Comparison of ENCODE assay signal across 26 cellular contexts in the genomic region with DNA sequence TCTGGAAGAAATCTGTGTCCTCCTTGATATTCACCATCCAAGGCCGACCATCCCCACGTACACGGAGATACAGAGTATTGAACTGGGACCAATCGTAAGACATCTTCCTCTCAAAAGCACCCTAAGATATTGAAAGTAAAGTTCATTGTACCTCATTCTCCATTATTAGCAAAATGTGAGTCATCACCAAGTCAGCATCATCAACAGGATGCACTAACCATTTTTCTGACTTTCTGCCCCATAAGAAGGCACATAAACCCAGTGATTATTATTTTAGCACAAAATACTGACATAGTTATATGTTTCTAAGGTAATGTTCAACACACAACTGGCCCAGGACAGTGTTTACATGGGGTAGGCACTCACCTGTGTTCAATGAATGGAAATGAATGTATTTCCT. TPM values are rescaled to one million over a fixed set of nuclear protein-coding genes. Genes with fewer than 3 reads are reported as not detected.
DNase-seq lines count a peak whose midpoint lies in the region; ATAC-seq and TF ChIP-seq lines count a peak whose summit lies in the region.
"Had no signal": no experiment of that assay in that cellular context is flagged by ENCODE, and none has a peak within 500 bp of the region (broad histone marks: within the 10 kb centered on the region; RNA-seq: fewer than 3 reads in every experiment).

No MANE protein-coding gene starts in this region.

- peaks cover 19% of the 10 kb centered on the region for H3K4me1 Mint-ChIP-seq in activated naive CD4-positive, alpha-beta T cell treated with anti-CD3 and anti-CD28 coated beads, Interleukin-2, amount 10 ng/mL, durations not matched to agents 7 days and 5 days
- H3K4me1 Mint-ChIP-seq in activated T-helper 17 cell treated with anti-CD3 and anti-CD28 coated beads, Interleukin-2, amount 50 U/mL, for 72 hours, result peaks cover 18% of the 10 kb centered on the region
- H3K4me1 Mint-ChIP-seq in memory B cell (peaks cover 16% of the 10 kb centered on the region), osteocyte (ENCODE audit: unreplicated experiment) (no peaks in the 10 kb centered on the region)

- dilution Hi-C loops in IMR-90 (cut with HindIII; ENCODE audit: low sequenced_read_pairs, unreplicated experiment), result no loop called here

- CTCF ChIA-PET in activated naive CD4-positive, alpha-beta T cell treated with anti-CD3 and anti-CD28 coated beads, Interleukin-2, amount 10 ng/mL, durations not matched to agents 7 days and 5 days (lab: Charles Lee), result no interaction called here
- CTCF ChIA-PET in IMR-90 (lab: Yijun Ruan, JAX), result no interaction called here

- DNase-seq in activated naive CD4-positive, alpha-beta T cell treated with anti-CD3 and anti-CD28 coated beads, Interleukin-2, amount 10 ng/mL, durations not matched to agents 7 days and 5 days, result no peak
- DNase-seq in activated naive CD4-positive, alpha-beta T cell treated with Interleukin-2 at 50 U/mL for 16 hours, result no peak
- DNase-seq in IMR-90 (peak; percentile 20), memory B cell (ENCODE audit: low spot score in 2 of 2) (no peak), osteocyte (ENCODE audit: extremely low spot score, unreplicated experiment) (no peak), amniotic stem cell (lab: John Stamatoyannopoulos, UW) (no peak)
- no peak for DNase-seq in stimulated activated CD4-positive, alpha-beta T cell treated with anti-CD3 and anti-CD28 coated beads, Interleukin-15, amount 100 ng/mL, for 24 hours
- DNase-seq: activated CD4-positive, alpha-beta T cell treated with anti-CD3 and anti-CD28 coated beads, Interleukin-2, amount 10 ng/mL, durations not matched to agents 7 days and 5 days; activated CD8-positive, alpha-beta memory T cell treated with anti-CD3 and anti-CD28 coated beads, Interleukin-2, amount 50 U/mL, for 4 hours; activated gamma-delta T cell treated with Interleukin-2 at 50 U/mL for 16 hours; C1 segment of cervical spinal cord; effector CD4-positive, alpha-beta T cell; hippocampal formation; mucosa of descending colon; natural killer cell; NCI-H146; NCI-H2107; NCI-H345; NCI-H748 treated with DMSO at 0.1 percent for 48 hours; Peyer's patch; SHP77 treated with DMSO at 0.1 percent for 48 hours; stimulated activated naive B cell treated with anti-CD40 and anti-IgM and Interleukin-4, amounts not matched to agents 10 μg/mL and 1 μg/mL and 100 μg/mL, for 72 hours; upper lobe of right lung had no signal

- peaks cover 8% of the 10 kb centered on the region in 2 experiments; a peak in 3 of 4 replicates for H3K79me1 ChIP-seq in IMR-90 (ENCODE audit: low read depth in 1 of 2, low read length in 2 of 2)

- ATAC-seq in IMR-90 (ENCODE audit: low read depth) (no peak), memory B cell (ENCODE audit: low read depth) (no peak)
- peak; percentile 50 for ATAC-seq in activated T-helper 17 cell treated with anti-CD3 and anti-CD28 coated beads, Interleukin-2, amount 50 U/mL, for 72 hours (replicated peaks)
- ATAC-seq: mucosa of descending colon; natural killer cell; stimulated activated naive B cell treated with anti-CD40 and anti-IgM and Interleukin-4, amounts not matched to agents 10 μg/mL and 1 μg/mL and 100 μg/mL, for 72 hours; upper lobe of right lung had no signal

- no peak overlapping the region for H3K4me2 ChIP-seq in IMR-90 (ENCODE audit: low read depth, low read length)

- no peak overlapping the region for H4K91ac ChIP-seq in IMR-90 (ENCODE audit: insufficient read depth, low read depth, low read length)

- no peaks in the 10 kb centered on the region for H4K20me1 ChIP-seq in IMR-90 (ENCODE audit: insufficient read depth, low read length)

- H3K27me3 Mint-ChIP-seq in activated naive CD4-positive, alpha-beta T cell treated with anti-CD3 and anti-CD28 coated beads, Interleukin-2, amount 10 ng/mL, durations not matched to agents 7 days and 5 days, result no peaks in the 10 kb centered on the region
- no peaks in the 10 kb centered on the region for H3K27me3 Mint-ChIP-seq in activated T-helper 17 cell treated with anti-CD3 and anti-CD28 coated beads, Interleukin-2, amount 50 U/mL, for 72 hours
- H3K27me3 Mint-ChIP-seq in memory B cell (no peaks in the 10 kb centered on the region), osteocyte (ENCODE audit: unreplicated experiment) (no peaks in the 10 kb centered on the region)
- H3K27me3 Mint-ChIP-seq: activated CD4-positive, alpha-beta T cell treated with anti-CD3 and anti-CD28 coated beads, Interleukin-2, amount 10 ng/mL, durations not matched to agents 7 days and 5 days; IgD-negative memory B cell; stimulated activated naive B cell treated with anti-CD40 and anti-IgM and Interleukin-4, amounts not matched to agents 10 μg/mL and 1 μg/mL and 100 μg/mL, for 72 hours had no signal

- H2AK5ac ChIP-seq in IMR-90 (ENCODE audit: low read depth, low read length), result no peak overlapping the region

- BruUV-seq in IMR-90 (replicated peaks; lab: Mats Ljungman, UMichigan), result no TSS peak

- H4K8ac ChIP-seq in IMR-90 (ENCODE audit: low read depth in 2 of 2, low read length in 2 of 2), result no peak overlapping the region

- H2AFZ ChIP-seq in IMR-90 (replicated peaks; ENCODE audit: low read length, poor library complexity), result no peak overlapping the region

- TF ChIP-seq CTCF in IMR-90 (conservative IDR thresholded peaks at IDR 0.05; ENCODE audit: low read depth, low read length) (no peak), osteocyte (IDR thresholded peaks at IDR 0.05) (no peak)

- no peak overlapping the region for H2BK5ac ChIP-seq in IMR-90 (ENCODE audit: low read depth, low read length, poor library complexity, severe bottlenecking)

- no peaks in the 10 kb centered on the region for H3K9me3 ChIP-seq in IMR-90 (ENCODE audit: control insufficient read depth, insufficient read depth, low read length)
- H3K9me3 ChIP-seq: mucosa of descending colon, Peyer's patch, upper lobe of right lung had no signal

- no peak overlapping the region for H4K5ac ChIP-seq in IMR-90 (ENCODE audit: low read depth, low read length)

- no peak overlapping the region for H2BK20ac ChIP-seq in IMR-90 (ENCODE audit: low read depth, low read length)

- no peak overlapping the region for H2AK9ac ChIP-seq in IMR-90 (replicated peaks; ENCODE audit: low read depth, low read length, poor library complexity)

- no peak overlapping the region for H3K18ac ChIP-seq in IMR-90 (ENCODE audit: low read depth, low read length)

- POLR2A ChIA-PET in IMR-90 (lab: Charles Lee; ENCODE audit: unreplicated experiment), result no interaction called here

- 95% methylated on average over 4 of the region's 4 CpGs; no CpG with 5 or more reads in 1 of the 2 experiments for WGBS in IMR-90 (ENCODE audit: extremely low coverage in 2 of 2, insufficient read length in 1 of 2), 2 experiments

- intact Hi-C loops in IMR-90 (cut with micrococcal nuclease), result no loop called here

- H3K14ac ChIP-seq in IMR-90 (replicated peaks; ENCODE audit: low read depth, low read length), result no peak overlapping the region

- H3K4me1 ChIP-seq in IMR-90 (ENCODE audit: control insufficient read depth, insufficient read depth, low read length), result no peaks in the 10 kb centered on the region
- H3K4me1 ChIP-seq: Peyer's patch had no signal

- no peaks in the 10 kb centered on the region for H3K27me3 ChIP-seq in IMR-90 (ENCODE audit: control insufficient read depth, insufficient read depth, low read length)
- H3K27me3 ChIP-seq: cardiac muscle cell, Peyer's patch, upper lobe of right lung had no signal

- no peak overlapping the region for H2BK15ac ChIP-seq in IMR-90 (ENCODE audit: low read depth, low read length)

- H3K56ac ChIP-seq in IMR-90 (ENCODE audit: extremely low read depth, insufficient read depth, low read length), result no peak overlapping the region

- H3K27ac ChIP-seq in IMR-90 (ENCODE audit: insufficient read depth, low read length), result no peak overlapping the region
- H3K27ac ChIP-seq: cardiac muscle cell, Peyer's patch, upper lobe of right lung had no signal

- H3K27ac Mint-ChIP-seq in activated naive CD4-positive, alpha-beta T cell treated with anti-CD3 and anti-CD28 coated beads, Interleukin-2, amount 10 ng/mL, durations not matched to agents 7 days and 5 days, result peak overlapping the region; percentile 42
- peak overlapping the region; percentile 10 for H3K27ac Mint-ChIP-seq in activated T-helper 17 cell treated with anti-CD3 and anti-CD28 coated beads, Interleukin-2, amount 50 U/mL, for 72 hours
- H3K27ac Mint-ChIP-seq in memory B cell (peak overlapping the region; percentile 74), osteocyte (ENCODE audit: unreplicated experiment) (no peak overlapping the region)
- H3K27ac Mint-ChIP-seq: activated CD4-positive, alpha-beta T cell treated with anti-CD3 and anti-CD28 coated beads, Interleukin-2, amount 10 ng/mL, durations not matched to agents 7 days and 5 days; natural killer cell; stimulated activated naive B cell treated with anti-CD40 and anti-IgM and Interleukin-4, amounts not matched to agents 10 μg/mL and 1 μg/mL and 100 μg/mL, for 72 hours had no signal

- TF ChIP-seq RAD21 in IMR-90 (IDR thresholded peaks at IDR 0.05; ENCODE audit: low read length), result no peak

- no peak overlapping the region for H3K4me3 ChIP-seq in IMR-90 (ENCODE audit: insufficient read depth, low read depth, low read length)
- H3K4me3 ChIP-seq: cardiac muscle cell, mucosa of descending colon, Peyer's patch, upper lobe of right lung had no signal

- H3K4ac ChIP-seq in IMR-90 (ENCODE audit: low read depth, low read length), result no peak overlapping the region

- no peaks in the 10 kb centered on the region for H3K9me3 Mint-ChIP-seq in activated naive CD4-positive, alpha-beta T cell treated with anti-CD3 and anti-CD28 coated beads, Interleukin-2, amount 10 ng/mL, durations not matched to agents 7 days and 5 days
- H3K9me3 Mint-ChIP-seq in activated T-helper 17 cell treated with anti-CD3 and anti-CD28 coated beads, Interleukin-2, amount 50 U/mL, for 72 hours, result no peaks in the 10 kb centered on the region
- no peaks in the 10 kb centered on the region for H3K9me3 Mint-ChIP-seq in memory B cell
- no peaks in the 10 kb centered on the region for H3K9me3 Mint-ChIP-seq in osteocyte (ENCODE audit: unreplicated experiment)
- H3K9me3 Mint-ChIP-seq: activated CD4-positive, alpha-beta T cell treated with anti-CD3 and anti-CD28 coated beads, Interleukin-2, amount 10 ng/mL, durations not matched to agents 7 days and 5 days; IgD-negative memory B cell; natural killer cell; stimulated activated naive B cell treated with anti-CD40 and anti-IgM and Interleukin-4, amounts not matched to agents 10 μg/mL and 1 μg/mL and 100 μg/mL, for 72 hours had no signal

- no peak overlapping the region for H3K23ac ChIP-seq in IMR-90 (ENCODE audit: low read depth, low read length)

- in situ Hi-C loops in IMR-90 (cut with MboI; ENCODE audit: low sequenced_read_pairs), result no loop called here

- H3K9ac ChIP-seq in IMR-90 (ENCODE audit: low read depth, low read length), result no peak overlapping the region

- H3K9me1 ChIP-seq in IMR-90 (ENCODE audit: insufficient read depth, low read length), result no peaks in the 10 kb centered on the region

- no peak for TF ChIP-seq POLR2A in IMR-90 (IDR thresholded peaks at IDR 0.05; ENCODE audit: low read depth, low read length)

- H2BK120ac ChIP-seq in IMR-90 (ENCODE audit: low read depth, low read length), result no peak overlapping the region

- no peak overlapping the region for H3K4me3 Mint-ChIP-seq in activated naive CD4-positive, alpha-beta T cell treated with anti-CD3 and anti-CD28 coated beads, Interleukin-2, amount 10 ng/mL, durations not matched to agents 7 days and 5 days
- H3K4me3 Mint-ChIP-seq in activated T-helper 17 cell treated with anti-CD3 and anti-CD28 coated beads, Interleukin-2, amount 50 U/mL, for 72 hours, result peak overlapping the region; percentile 25
- H3K4me3 Mint-ChIP-seq in memory B cell (no peak overlapping the region), osteocyte (ENCODE audit: unreplicated experiment) (no peak overlapping the region)
- H3K4me3 Mint-ChIP-seq: activated CD4-positive, alpha-beta T cell treated with anti-CD3 and anti-CD28 coated beads, Interleukin-2, amount 10 ng/mL, durations not matched to agents 7 days and 5 days; natural killer cell; stimulated activated naive B cell treated with anti-CD40 and anti-IgM and Interleukin-4, amounts not matched to agents 10 μg/mL and 1 μg/mL and 100 μg/mL, for 72 hours had no signal

- peaks cover 23% of the 10 kb centered on the region for H3K36me3 Mint-ChIP-seq in activated naive CD4-positive, alpha-beta T cell treated with anti-CD3 and anti-CD28 coated beads, Interleukin-2, amount 10 ng/mL, durations not matched to agents 7 days and 5 days
- peaks cover 52% of the 10 kb centered on the region for H3K36me3 Mint-ChIP-seq in activated T-helper 17 cell treated with anti-CD3 and anti-CD28 coated beads, Interleukin-2, amount 50 U/mL, for 72 hours (ENCODE audit: low read depth)
- H3K36me3 Mint-ChIP-seq in memory B cell (peaks cover 23% of the 10 kb centered on the region), osteocyte (ENCODE audit: unreplicated experiment) (peaks cover 23% of the 10 kb centered on the region)

- peaks cover 17% of the 10 kb centered on the region for H3K36me3 ChIP-seq in IMR-90 (ENCODE audit: control insufficient read depth, insufficient read depth, low read length)

RNA-seq across cellular contexts. Expression of a gene that starts 7.4 kb away (rescaled TPM):
- 16.8 and 28.3 TPM in 2 replicates for total RNA-seq in IMR-90 (2012; rRNA removed)
- 13.4 and 14.6 TPM in 2 replicates for polyA plus RNA-seq in IMR-90 (2012; rRNA removed)
- 4.9 and 6.7 TPM in 2 replicates for polyA plus RNA-seq in IMR-90 (2012; cell fraction: cytosol; rRNA removed)
- 1.6 and 8.6 TPM in 2 replicates for polyA plus RNA-seq in IMR-90 (2012; cell fraction: nucleus; rRNA removed; ENCODE audit: low replicate concordance)
- total RNA-seq in activated T-helper 17 cell treated with anti-CD3 and anti-CD28 coated beads, Interleukin-2, amount 50 U/mL, for 72 hours, result 10 to 100 TPM; 13.1 to 21.2 TPM
- 17.4 and 20.9 TPM in 2 replicates for total RNA-seq in osteocyte

RNA-seq across cellular contexts. Expression of a gene that starts 22.0 kb away (rescaled TPM):
- total RNA-seq in IMR-90 (2012; rRNA removed) (15.1 and 17.8 TPM in 2 replicates), osteocyte (43.0 and 47.5 TPM in 2 replicates)
- polyA plus RNA-seq in IMR-90 (2012; rRNA removed), result 21.7 and 24.3 TPM in 2 replicates
- polyA plus RNA-seq in IMR-90 (2012; cell fraction: cytosol; rRNA removed), result 10.7 and 17.1 TPM in 2 replicates
- polyA plus RNA-seq in IMR-90 (2012; cell fraction: nucleus; rRNA removed; ENCODE audit: low replicate concordance), result 6.5 and 32.5 TPM in 2 replicates
- 10 to 100 TPM; 23.6 to 38.2 TPM for total RNA-seq in activated T-helper 17 cell treated with anti-CD3 and anti-CD28 coated beads, Interleukin-2, amount 50 U/mL, for 72 hours
